Comparison of ENCODE assay signal across 7 cellular contexts in genomic region chr3:124885466-124886167, GRCh38. TPM values are rescaled to one million over a fixed set of nuclear protein-coding genes. Genes with fewer than 3 reads are reported as not detected.
DNase-seq lines count a peak whose midpoint lies in the region; ATAC-seq and TF ChIP-seq lines count a peak whose summit lies in the region.

No MANE protein-coding gene starts in this region.

- H4K20me1 ChIP-seq in hepatocyte (ENCODE audit: insufficient read depth, poor library complexity, severe bottlenecking), result no peaks in the 10 kb centered on the region

- H3K4me1 ChIP-seq in HAP-1 (peaks cover 22% of the 10 kb centered on the region), hepatocyte (ENCODE audit: insufficient read depth) (peaks cover 23% of the 10 kb centered on the region), skeletal muscle satellite cell (ENCODE audit: control insufficient read depth, insufficient read depth, low read length) (peaks cover 38% of the 10 kb centered on the region)

- peaks cover 48% of the 10 kb centered on the region for H3K79me2 ChIP-seq in hepatocyte

- in situ Hi-C loops in HAP-1 (cut with MboI; ENCODE audit: low sequenced_read_pairs), result no loop called here
- in situ Hi-C loops in GM13976 (cut with MboI; ENCODE audit: low sequenced_read_pairs, unreplicated experiment), result no loop called here

- no peaks in the 10 kb centered on the region for H3K9me2 ChIP-seq in hepatocyte (replicated peaks; ENCODE audit: insufficient read depth)

- peak; percentile 45 to 70 for DNase-seq in HAP-1 (ENCODE audit: low spot score in 2 of 2)
- DNase-seq in hepatocyte (ENCODE audit: low spot score), result no peak
- DNase-seq in stimulated activated CD4-positive, alpha-beta T cell treated with anti-CD3 and anti-CD28 coated beads, Interleukin-12 subunit alpha, Interleukin-12 subunit beta, amount 100 ng/mL, for 4 hours, result no peak
- DNase-seq in GM13976 (ENCODE audit: low spot score), result no peak

- TF ChIP-seq CTCF in WI38 (IDR thresholded peaks at IDR 0.05; ENCODE audit: low read depth, low read length), result no peak
- TF ChIP-seq CTCF in hepatocyte (IDR thresholded peaks at IDR 0.05; ENCODE audit: poor library complexity), result no peak
- TF ChIP-seq CTCF in GM13976 (IDR thresholded peaks at IDR 0.05; ENCODE audit: borderline replicate concordance, control extremely low read depth, extremely low read depth, insufficient read depth, missing control alignments), result no peak

- ATAC-seq in HG03097 (IDR thresholded peaks at IDR 0.05; ENCODE audit: low FRiP score, unreplicated experiment), result no peak

- H3K9me3 ChIP-seq in HAP-1, result no peaks in the 10 kb centered on the region
- no peaks in the 10 kb centered on the region for H3K9me3 ChIP-seq in hepatocyte (ENCODE audit: low read depth)
- H3K9me3 ChIP-seq in skeletal muscle satellite cell (replicated peaks; ENCODE audit: low read length), result no peaks in the 10 kb centered on the region

- H3K27me3 ChIP-seq in HAP-1 (ENCODE audit: low read depth) (no peaks in the 10 kb centered on the region), hepatocyte (no peaks in the 10 kb centered on the region), skeletal muscle satellite cell (ENCODE audit: control insufficient read depth, insufficient read depth, low read length) (no peaks in the 10 kb centered on the region)

- H3K36me3 ChIP-seq in HAP-1 (replicated peaks) (no peaks in the 10 kb centered on the region), hepatocyte (replicated peaks; ENCODE audit: insufficient read depth, low read depth) (no peaks in the 10 kb centered on the region), skeletal muscle satellite cell (ENCODE audit: insufficient read depth, low read length) (peaks cover 19% of the 10 kb centered on the region)

- H3K27ac ChIP-seq in hepatocyte, result peak overlapping the region; percentile 98

- H3K9ac ChIP-seq in skeletal muscle satellite cell (ENCODE audit: low read depth, low read length), result peak overlapping the region; percentile 92

- WGBS in hepatocyte (ENCODE audit: low lambda C conversion rate, missing lambda C conversion rate), result 11% methylated on average over 17 of the region's 17 CpGs

- H3K4me2 ChIP-seq in hepatocyte (peak overlapping the region; percentile 75), skeletal muscle satellite cell (ENCODE audit: low read length) (peak overlapping the region; percentile 91)

- H3K4me3 ChIP-seq in HAP-1, result peak overlapping the region; percentile 44
- peak overlapping the region; percentile 79 for H3K4me3 ChIP-seq in WI38 (ENCODE audit: low read depth, low read length)
- peak overlapping the region; percentile 89 for H3K4me3 ChIP-seq in hepatocyte
- H3K4me3 ChIP-seq in skeletal muscle satellite cell (ENCODE audit: low read length), result peak overlapping the region; percentile 77

- H2AFZ ChIP-seq in hepatocyte, result no peak overlapping the region

RNA-seq across cellular contexts. Expression of gene ITGB5, which starts 1.5 kb away (rescaled TPM):
- 97.0 and 109 TPM in 2 replicates for total RNA-seq in hepatocyte
- polyA plus RNA-seq in hepatocyte, result 103 and 113 TPM in 2 replicates
- 157 and 167 TPM in 2 replicates for total RNA-seq in skeletal muscle satellite cell (2012; rRNA removed)

RNA-seq across cellular contexts. Expression of gene MUC13, which starts 48.9 kb away (rescaled TPM):
- total RNA-seq in hepatocyte, result 297 and 324 TPM in 2 replicates
- polyA plus RNA-seq in hepatocyte, result 78.0 and 84.4 TPM in 2 replicates
- not detected in 2 replicates for total RNA-seq in skeletal muscle satellite cell (2012; rRNA removed)

Comparison
In these comparisons a context has a peak if more than half of its experiments do, and no peak if none do; other contexts are left out.
1. DNase-seq: peak in HAP-1 (2 of 2); none in hepatocyte (single experiment), stimulated activated CD4-positive, alpha-beta T cell treated with anti-CD3 and anti-CD28 coated beads, Interleukin-12 subunit alpha, Interleukin-12 subunit beta, amount 100 ng/mL, for 4 hours (single experiment) and GM13976 (single experiment).
2. Peak in every context shown above with its lines, with median percentiles within 50 percentile points of each other: H3K4me3 ChIP-seq.